13 cellular contexts compared by ENCODE assay signal in genomic region chr2:59449264-59449663, GRCh38.
A peak's percentile ranks its signal among the peaks of the same experiment; 100 is the strongest.
DNase-seq lines count a peak whose midpoint lies in the region; ATAC-seq and TF ChIP-seq lines count a peak whose summit lies in the region.
"Had no signal": no experiment of that assay in that cellular context is flagged by ENCODE, and none has a peak within 500 bp of the region (broad histone marks: within the 10 kb centered on the region; RNA-seq: fewer than 3 reads in every experiment).

No MANE protein-coding gene starts in this region.

- DNase-seq in DMS53 treated with DMSO at 0.1 percent for 48 hours (lab: John Stamatoyannopoulos, UW; ENCODE audit: unreplicated experiment) (peak; percentile 8), HPDE6-E6E7 (ENCODE audit: extremely low spot score) (peak; percentile 15), WERI-Rb-1 (peak; percentile 25), left lobe of liver (ENCODE audit: low spot score) (no peak), lower leg skin (ENCODE audit: low spot score in 2 of 2) (no peak)
- no peak for DNase-seq in activated CD4-positive, alpha-beta T cell treated with anti-CD3 and anti-CD28 coated beads, Interleukin-2, amount 50 U/mL, for 1 hour
- DNase-seq in effector CD8-positive, alpha-beta T cell (lab: John Stamatoyannopoulos, UW): no peak
- DNase-seq: activated CD4-positive, alpha-beta T cell treated with anti-CD3 and anti-CD28 coated beads for 1 hour; kidney glomerular epithelial cell; NCI-H1417 treated with DMSO at 0.1 percent for 48 hours; NCI-H526 treated with DMSO at 0.1 percent for 48 hours had no signal

- H3K9me3 ChIP-seq in WERI-Rb-1 (ENCODE audit: severe bottlenecking): no peaks in the 10 kb centered on the region

- H3K36me3 ChIP-seq in WERI-Rb-1: no peaks in the 10 kb centered on the region

- H3K27me3 ChIP-seq in WERI-Rb-1 (ENCODE audit: insufficient read depth, low read depth, severe bottlenecking): no peaks in the 10 kb centered on the region

- no peak overlapping the region for H3K27ac ChIP-seq in WERI-Rb-1

- H3K4me3 ChIP-seq in WERI-Rb-1 (ENCODE audit: low read depth, low read length) (no peak overlapping the region), lower leg skin (ENCODE audit: low read depth, poor library complexity, severe bottlenecking) (no peak overlapping the region)

- TF ChIP-seq CTCF in WERI-Rb-1 (IDR thresholded peaks at IDR 0.05; ENCODE audit: low read depth, low read length) (0 out of 2 replicates have a peak, but pooled peaks have one; percentile 29), lower leg skin (IDR thresholded peaks at IDR 0.05) (no peak)

- WGBS in lower leg skin, 2 donors: 76 to 86% methylated on average over 1 of the region's 1 CpG

- no peak for TF ChIP-seq POLR2A in lower leg skin (IDR thresholded peaks at IDR 0.05)

- intact Hi-C loops in lower leg skin (cut with DNase I; ENCODE audit: low total_unique reads): no loop called here

- ATAC-seq in left lobe of liver (peak; percentile 56), HG03139 (IDR thresholded peaks at IDR 0.05; ENCODE audit: unreplicated experiment) (no peak)
- ATAC-seq: SK-N-SH treated with all-trans-retinoic acid at 6 μM for 48 hours had no signal

Comparison
In these comparisons a context has a peak if more than half of its experiments do, and no peak if none do; other contexts are left out.
1. DNase-seq: peak in DMS53 treated with DMSO at 0.1 percent for 48 hours (single experiment), HPDE6-E6E7 (single experiment) and WERI-Rb-1 (single experiment); none in left lobe of liver (single experiment), activated CD4-positive, alpha-beta T cell treated with anti-CD3 and anti-CD28 coated beads, Interleukin-2, amount 50 U/mL, for 1 hour (single experiment), lower leg skin (0 of 2) and effector CD8-positive, alpha-beta T cell (single experiment).